ENCODE assay signal across 9 cellular contexts in the genomic region with DNA sequence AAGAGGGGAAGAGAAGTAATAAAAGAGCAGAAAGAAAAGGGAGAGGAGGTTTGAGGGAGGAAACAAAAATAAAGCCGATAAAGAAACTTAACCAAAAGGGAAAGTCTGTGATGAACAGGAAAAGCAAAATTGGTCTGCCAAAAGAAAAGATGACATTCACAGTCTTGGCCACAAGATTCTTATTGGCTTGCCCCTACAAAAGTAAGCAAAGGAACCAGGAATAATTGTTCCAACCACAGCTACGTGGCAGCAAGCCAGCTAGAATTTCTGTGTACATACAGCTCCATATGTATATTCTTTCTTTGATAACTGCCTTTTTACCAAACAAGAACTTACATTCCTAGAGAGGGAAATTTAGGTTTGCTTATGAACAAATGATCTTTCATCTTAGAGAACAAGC.
DNase-seq lines count a peak whose midpoint lies in the region; ATAC-seq and TF ChIP-seq lines count a peak whose summit lies in the region.
"Had no signal": no experiment of that assay in that cellular context is flagged by ENCODE, and none has a peak within 500 bp of the region (broad histone marks: within the 10 kb centered on the region; RNA-seq: fewer than 3 reads in every experiment).

No MANE protein-coding gene starts in this region.

- DNase-seq in AG08395 (ENCODE audit: low spot score) (peak; percentile 50), HFF-Myc (ENCODE audit: extremely low read depth, low read depth) (peak; percentile 70), inferior parietal cortex (ENCODE audit: extremely low spot score) (peak; percentile 55), HuH-7.5 (ENCODE audit: low spot score) (no peak), ACHN (no peak), GM19238 (ENCODE audit: insufficient read length, low spot score) (no peak), NCI-H510A (lab: John Stamatoyannopoulos, UW) (no peak)
- DNase-seq in activated CD8-positive, alpha-beta T cell treated with anti-CD3 and anti-CD28 coated beads for 36 hours = peak; percentile 32

- no peaks in the 10 kb centered on the region for H3K9me3 Mint-ChIP-seq in activated CD8-positive, alpha-beta T cell treated with anti-CD3 and anti-CD28 coated beads for 36 hours

- in situ Hi-C loops in ACHN (cut with HindIII; ENCODE audit: low pct_ligation_motif_present, low pct_unique_long_range_greater_than_20kb, low sequenced_read_pairs) = no loop called here

- no peak for TF ChIP-seq CTCF in HFF-Myc (IDR thresholded peaks at IDR 0.05; ENCODE audit: low read depth, low read length, missing control alignments)
- no peak for TF ChIP-seq CTCF in activated CD8-positive, alpha-beta T cell treated with anti-CD3 and anti-CD28 coated beads for 36 hours (IDR thresholded peaks at IDR 0.05)

- POLR2A ChIA-PET in activated CD8-positive, alpha-beta T cell treated with anti-CD3 and anti-CD28 coated beads for 36 hours (lab: Charles Lee) = no interaction called here

- no peak overlapping the region for H3K4me3 ChIP-seq in HFF-Myc (replicated peaks; ENCODE audit: low read depth, low read length)
- H3K4me3 ChIP-seq: body of pancreas had no signal

- ATAC-seq in activated CD8-positive, alpha-beta T cell treated with anti-CD3 and anti-CD28 coated beads for 36 hours = no peak
- ATAC-seq: body of pancreas had no signal

- CTCF ChIA-PET in activated CD8-positive, alpha-beta T cell treated with anti-CD3 and anti-CD28 coated beads for 36 hours (lab: Charles Lee) = interaction anchor here (1.0 kb wide), 1 partner anchor 171 kb away, joined by 3 read pairs; no protein-coding TSS in a partner anchor

- intact Hi-C loops in activated CD8-positive, alpha-beta T cell treated with anti-CD3 and anti-CD28 coated beads for 36 hours (cut with micrococcal nuclease) = no loop called here

- peaks cover 21% of the 10 kb centered on the region for H3K36me3 Mint-ChIP-seq in activated CD8-positive, alpha-beta T cell treated with anti-CD3 and anti-CD28 coated beads for 36 hours (ENCODE audit: low read depth)

- H3K27ac Mint-ChIP-seq in activated CD8-positive, alpha-beta T cell treated with anti-CD3 and anti-CD28 coated beads for 36 hours = no peak overlapping the region

- H3K27me3 Mint-ChIP-seq in activated CD8-positive, alpha-beta T cell treated with anti-CD3 and anti-CD28 coated beads for 36 hours = no peaks in the 10 kb centered on the region

- H3K4me3 Mint-ChIP-seq in activated CD8-positive, alpha-beta T cell treated with anti-CD3 and anti-CD28 coated beads for 36 hours = no peak overlapping the region

- peaks cover 13% of the 10 kb centered on the region for H3K4me1 Mint-ChIP-seq in activated CD8-positive, alpha-beta T cell treated with anti-CD3 and anti-CD28 coated beads for 36 hours (ENCODE audit: low read depth)

Comparison
In these comparisons a context has a peak if more than half of its experiments do, and no peak if none do; other contexts are left out.
1. DNase-seq: peak in AG08395 (single experiment), HFF-Myc (single experiment), activated CD8-positive, alpha-beta T cell treated with anti-CD3 and anti-CD28 coated beads for 36 hours (single experiment) and inferior parietal cortex (single experiment); none in HuH-7.5 (single experiment), ACHN (single experiment), GM19238 (single experiment) and NCI-H510A (single experiment).